ENCODE assay signal across 1 cellular context in genomic region chr11:61010466-61011238, GRCh38.
TF ChIP-seq lines count a peak whose summit lies in the region.

No MANE protein-coding gene starts in this region.

TF ChIP-seq in K562, 482 proteins besides CTCF, POLR2A, EP300 and RAD21:
- TF ChIP-seq ZKSCAN1 (IDR thresholded peaks at IDR 0.05; ENCODE audit: low read depth, low read length): peak; percentile 69; the same call in 1 of the 2 replicates
- no peak for TF ChIP-seq NR1H2 (CRISPR knock-in tag; IDR thresholded peaks at IDR 0.05)
